18 cellular contexts compared by ENCODE assay signal in genomic region chrX:150913511-150913910, GRCh38. TPM values are rescaled to one million over a fixed set of nuclear protein-coding genes. Genes with fewer than 3 reads are reported as not detected.
DNase-seq lines count a peak whose midpoint lies in the region; ATAC-seq, FAIRE-seq and TF ChIP-seq lines count a peak whose summit lies in the region.
"Had no signal": no experiment of that assay in that cellular context is flagged by ENCODE, and none has a peak within 500 bp of the region (broad histone marks: within the 10 kb centered on the region; RNA-seq: fewer than 3 reads in every experiment).

No MANE protein-coding gene starts in this region.

- no peak for ATAC-seq in CD4-positive, alpha-beta T cell (ENCODE audit: poor library complexity)
- ATAC-seq in body of pancreas, result no peak
- ATAC-seq: Panc1 had no signal

- no peak overlapping the region for H3K27ac ChIP-seq in astrocyte (ENCODE audit: low read depth, low read length)
- no peak overlapping the region for H3K27ac ChIP-seq in CD4-positive, alpha-beta T cell (ENCODE audit: low read depth, low read length)
- no peak overlapping the region for H3K27ac ChIP-seq in body of pancreas
- H3K27ac ChIP-seq: ascending aorta, coronary artery, spleen had no signal

- CTCF ChIA-PET in activated CD4-positive, alpha-beta memory T cell treated with anti-CD3 and anti-CD28 coated beads for 36 hours (lab: Charles Lee), result no interaction called here
- CTCF ChIA-PET in CD4-positive, alpha-beta T cell (lab: Charles Lee), result no interaction called here

- no peaks in the 10 kb centered on the region for H3K9me3 ChIP-seq in astrocyte (ENCODE audit: insufficient read depth, low read depth, low read length)
- no peaks in the 10 kb centered on the region for H3K9me3 ChIP-seq in CD4-positive, alpha-beta T cell (ENCODE audit: control insufficient read depth, low read length)
- H3K9me3 ChIP-seq in body of pancreas, result no peaks in the 10 kb centered on the region
- H3K9me3 ChIP-seq: ascending aorta, MG63, spleen had no signal

- H2AFZ ChIP-seq in astrocyte (ENCODE audit: low read depth, low read length), result no peak overlapping the region

- H3K4me1 ChIP-seq in astrocyte (ENCODE audit: insufficient read depth, low read length), result no peaks in the 10 kb centered on the region
- no peaks in the 10 kb centered on the region for H3K4me1 ChIP-seq in body of pancreas
- H3K4me1 ChIP-seq: ascending aorta, spleen had no signal

- H3K79me2 ChIP-seq in astrocyte (ENCODE audit: insufficient read depth, low read length), result no peaks in the 10 kb centered on the region

- H3K36me3 ChIP-seq in astrocyte (ENCODE audit: insufficient read depth, low read length) (no peaks in the 10 kb centered on the region), body of pancreas (replicated peaks in 1 of 2; ENCODE audit: insufficient read depth in 1 of 2, low read depth in 2 of 2) (no peaks in the 10 kb centered on the region)
- H3K36me3 ChIP-seq: ascending aorta, MG63, spleen had no signal

- POLR2A ChIA-PET in activated CD4-positive, alpha-beta memory T cell treated with anti-CD3 and anti-CD28 coated beads for 36 hours (lab: Charles Lee), result no interaction called here
- POLR2A ChIA-PET in CD4-positive, alpha-beta T cell (lab: Charles Lee), result no interaction called here

- WGBS in body of pancreas, 2 donors, result 92 to 94% methylated on average over 3 to 6 of the region's 9 CpGs

- H3K27me3 ChIP-seq in astrocyte (ENCODE audit: insufficient read depth, low read length) (no peaks in the 10 kb centered on the region), body of pancreas (no peaks in the 10 kb centered on the region)
- no peaks in the 10 kb centered on the region for H3K27me3 ChIP-seq in CD4-positive, alpha-beta T cell (ENCODE audit: control insufficient read depth, insufficient read depth, low read length)
- H3K27me3 ChIP-seq: ascending aorta, MG63, spleen had no signal

- no peaks in the 10 kb centered on the region for H3K9me3 Mint-ChIP-seq in astrocyte (ENCODE audit: unreplicated experiment)
- H3K9me3 Mint-ChIP-seq in activated CD4-positive, alpha-beta memory T cell treated with anti-CD3 and anti-CD28 coated beads for 36 hours, result no peaks in the 10 kb centered on the region
- H3K9me3 Mint-ChIP-seq in CD4-positive, alpha-beta T cell, result no peaks in the 10 kb centered on the region

- H3K4me3 Mint-ChIP-seq in astrocyte (ENCODE audit: unreplicated experiment), result no peak overlapping the region
- no peak overlapping the region for H3K4me3 Mint-ChIP-seq in activated CD4-positive, alpha-beta memory T cell treated with anti-CD3 and anti-CD28 coated beads for 36 hours
- no peak overlapping the region for H3K4me3 Mint-ChIP-seq in CD4-positive, alpha-beta T cell

- H3K36me3 Mint-ChIP-seq in astrocyte (ENCODE audit: low read depth, unreplicated experiment), result no peaks in the 10 kb centered on the region
- no peaks in the 10 kb centered on the region for H3K36me3 Mint-ChIP-seq in activated CD4-positive, alpha-beta memory T cell treated with anti-CD3 and anti-CD28 coated beads for 36 hours
- H3K36me3 Mint-ChIP-seq in CD4-positive, alpha-beta T cell (ENCODE audit: low read depth), result no peaks in the 10 kb centered on the region

- no peak for TF ChIP-seq POLR2A in body of pancreas (IDR thresholded peaks at IDR 0.05)

- intact Hi-C loops in activated CD4-positive, alpha-beta memory T cell treated with anti-CD3 and anti-CD28 coated beads for 36 hours (cut with micrococcal nuclease), result no loop called here
- intact Hi-C loops in CD4-positive, alpha-beta T cell (cut with DNase I, micrococcal nuclease), result no loop called here
- intact Hi-C loops in body of pancreas (cut with DNase I), result no loop called here

- no peak overlapping the region for H3K4me3 ChIP-seq in astrocyte (ENCODE audit: insufficient read depth, low read depth, low read length)
- no peak overlapping the region for H3K4me3 ChIP-seq in body of pancreas
- H3K4me3 ChIP-seq: ascending aorta, coronary artery, MG63, spleen had no signal

- peak; percentile 95 for FAIRE-seq in astrocyte (lab: Jason Lieb, UNC)

- H3K4me1 Mint-ChIP-seq in astrocyte (ENCODE audit: low read depth, unreplicated experiment), result no peaks in the 10 kb centered on the region
- H3K4me1 Mint-ChIP-seq in activated CD4-positive, alpha-beta memory T cell treated with anti-CD3 and anti-CD28 coated beads for 36 hours (ENCODE audit: low read depth), result no peaks in the 10 kb centered on the region
- H3K4me1 Mint-ChIP-seq in CD4-positive, alpha-beta T cell (ENCODE audit: low read depth), result no peaks in the 10 kb centered on the region

- peaks cover 6% of the 10 kb centered on the region for H3K27me3 Mint-ChIP-seq in astrocyte (ENCODE audit: low read depth, unreplicated experiment)
- no peaks in the 10 kb centered on the region for H3K27me3 Mint-ChIP-seq in activated CD4-positive, alpha-beta memory T cell treated with anti-CD3 and anti-CD28 coated beads for 36 hours
- no peaks in the 10 kb centered on the region for H3K27me3 Mint-ChIP-seq in CD4-positive, alpha-beta T cell

- H3K4me2 ChIP-seq in astrocyte (ENCODE audit: low read length), result no peak overlapping the region

- H3K27ac Mint-ChIP-seq in astrocyte (ENCODE audit: unreplicated experiment), result no peak overlapping the region
- H3K27ac Mint-ChIP-seq in activated CD4-positive, alpha-beta memory T cell treated with anti-CD3 and anti-CD28 coated beads for 36 hours, result no peak overlapping the region
- no peak overlapping the region for H3K27ac Mint-ChIP-seq in CD4-positive, alpha-beta T cell

- TF ChIP-seq CTCF in astrocyte (IDR thresholded peaks at IDR 0.05; ENCODE audit: insufficient read depth, low read depth, low read length), result no peak
- TF ChIP-seq CTCF in CD4-positive, alpha-beta T cell (IDR thresholded peaks at IDR 0.05), result no peak
- TF ChIP-seq CTCF in body of pancreas (IDR thresholded peaks at IDR 0.05), result no peak

- H4K20me1 ChIP-seq in astrocyte (ENCODE audit: insufficient read depth, low read length), result no peaks in the 10 kb centered on the region

- DNase-seq in EL (peak; percentile 35), M059J (ENCODE audit: low read depth) (peak; percentile 23), astrocyte (ENCODE audit: low read depth) (peak; percentile 10), iris pigment epithelial cell (ENCODE audit: low read depth) (peak; percentile 57), body of pancreas (no peak)
- no peak for DNase-seq in activated CD4-positive, alpha-beta memory T cell treated with anti-CD3 and anti-CD28 coated beads for 36 hours
- no peak for DNase-seq in CD4-positive, alpha-beta T cell
- DNase-seq: activated CD4-positive, alpha-beta T cell treated with anti-CD3 and anti-CD28 coated beads, Interleukin-2, amount 50 U/mL, for 1 hour; activated gamma-delta T cell treated with Interleukin-2 at 50 U/mL for 16 hours; C1 segment of cervical spinal cord; MG63; NCI-H2081 treated with DMSO at 0.1 percent for 48 hours; NCI-H774; spleen; SW 1271 had no signal

- no peak overlapping the region for H3K9ac ChIP-seq in astrocyte (ENCODE audit: low read length)

RNA-seq across cellular contexts. Expression of gene CD99L2, which starts 15.0 kb away (rescaled TPM):
- 73.6 and 91.4 TPM in 2 replicates for total RNA-seq in M059J (2014; rRNA removed; shearing (Covaris generic))
- total RNA-seq in astrocyte (38.4 and 41.2 TPM in 2 replicates), body of pancreas (10 to 100 TPM; 22.1 to 28.7 TPM)
- total RNA-seq in activated CD4-positive, alpha-beta memory T cell treated with anti-CD3 and anti-CD28 coated beads for 36 hours, result 10 to 100 TPM; 14.9 to 15.7 TPM
- 1 to 10 TPM; 5.3 to 6.5 TPM for total RNA-seq in CD4-positive, alpha-beta T cell

Comparison
In these comparisons a context has a peak if more than half of its experiments do, and no peak if none do; other contexts are left out.
1. DNase-seq: peak in EL (single experiment), M059J (single experiment), astrocyte (single experiment) and iris pigment epithelial cell (single experiment); none in activated CD4-positive, alpha-beta memory T cell treated with anti-CD3 and anti-CD28 coated beads for 36 hours (single experiment), CD4-positive, alpha-beta T cell (0 of 10) and body of pancreas (0 of 4).